Comparison of ENCODE assay signal across 17 cellular contexts in genomic region chr10:34081347-34081743, GRCh38.
A peak's percentile ranks its signal among the peaks of the same experiment; 100 is the strongest.
DNase-seq lines count a peak whose midpoint lies in the region; ATAC-seq and TF ChIP-seq lines count a peak whose summit lies in the region.
"Had no signal": no experiment of that assay in that cellular context is flagged by ENCODE, and none has a peak within 500 bp of the region (broad histone marks: within the 10 kb centered on the region; RNA-seq: fewer than 3 reads in every experiment).

No MANE protein-coding gene starts in this region.

- H3K4me3 ChIP-seq in esophagus muscularis mucosa (no peak overlapping the region), upper lobe of right lung (no peak overlapping the region)
- H3K4me3 ChIP-seq: Peyer's patch had no signal

- H3K9me3 ChIP-seq in esophagus muscularis mucosa, result peaks cover 0 to 10% (median 7%) of the 10 kb centered on the region in 4 donors
- H3K9me3 ChIP-seq in upper lobe of right lung, result no peaks in the 10 kb centered on the region
- H3K9me3 ChIP-seq: Peyer's patch had no signal

- no peak for TF ChIP-seq POLR2A in esophagus muscularis mucosa (IDR thresholded peaks at IDR 0.05; ENCODE audit: low read depth)

- 80% methylated on average over 6 of the region's 6 CpGs for WGBS in esophagus muscularis mucosa

- TF ChIP-seq EP300 in esophagus muscularis mucosa (IDR thresholded peaks at IDR 0.05), result no peak

- intact Hi-C loops in left ventricle myocardium superior (cut with micrococcal nuclease) (no loop called here), cardiac septum (cut with DNase I) (no loop called here), esophagus muscularis mucosa (cut with DNase I) (no loop called here), upper lobe of right lung (cut with DNase I) (no loop called here)

- H3K36me3 ChIP-seq in esophagus muscularis mucosa (no peaks in the 10 kb centered on the region), upper lobe of right lung (no peaks in the 10 kb centered on the region)
- H3K36me3 ChIP-seq: Peyer's patch had no signal

- DNase-seq in left ventricle myocardium superior (peak; percentile 42), cardiac septum (ENCODE audit: low spot score) (no peak), MV-4-11 (lab: John Stamatoyannopoulos, UW) (peak; percentile 89), esophagus muscularis mucosa (ENCODE audit: extremely low spot score) (peak; percentile 81), upper lobe of right lung (no peak), foreskin keratinocyte (no peak)
- no peak for DNase-seq in activated CD4-positive, alpha-beta T cell treated with anti-CD3 and anti-CD28 coated beads, Interleukin-2, amount 50 U/mL, for 4 hours
- DNase-seq: DMS 273 treated with DMSO at 0.1 percent for 48 hours, H9, NCI-H1048, NCI-H1436 treated with DMSO at 0.1 percent for 48 hours, NCI-H2029 treated with DMSO at 0.1 percent for 48 hours, NCI-H510A, NCI-H82, SIG-M5 had no signal

- peak; percentile 6 for ATAC-seq in left ventricle myocardium superior
- ATAC-seq in upper lobe of right lung, result no peak
- ATAC-seq in HG03442 (IDR thresholded peaks at IDR 0.05; ENCODE audit: unreplicated experiment), result no peak
- ATAC-seq in foreskin keratinocyte, result no peak

- no peak for TF ChIP-seq CTCF in esophagus muscularis mucosa (IDR thresholded peaks at IDR 0.05)
- TF ChIP-seq CTCF in upper lobe of right lung (IDR thresholded peaks at IDR 0.05), result no peak
- TF ChIP-seq CTCF in foreskin keratinocyte (conservative IDR thresholded peaks at IDR 0.05), result no peak

- H3K4me1 ChIP-seq in esophagus muscularis mucosa (peaks cover 7 to 25% (median 14%) of the 10 kb centered on the region in 4 donors), upper lobe of right lung (no peaks in the 10 kb centered on the region), foreskin keratinocyte (no peaks in the 10 kb centered on the region)
- H3K4me1 ChIP-seq: Peyer's patch had no signal

- H3K27ac ChIP-seq in esophagus muscularis mucosa (replicated peaks in 1 of 4), result no peak overlapping the region
- H3K27ac ChIP-seq in upper lobe of right lung, result peak overlapping the region; percentile 0
- no peak overlapping the region for H3K27ac ChIP-seq in foreskin keratinocyte

- H3K27me3 ChIP-seq in esophagus muscularis mucosa, result no peaks in the 10 kb centered on the region
- H3K27me3 ChIP-seq in upper lobe of right lung, result no peaks in the 10 kb centered on the region
- no peaks in the 10 kb centered on the region for H3K27me3 ChIP-seq in foreskin keratinocyte
- H3K27me3 ChIP-seq: Peyer's patch had no signal

Comparison
In these comparisons a context has a peak if more than half of its experiments do, and no peak if none do; other contexts are left out.
1. DNase-seq: peak in left ventricle myocardium superior (single experiment), MV-4-11 (single experiment) and esophagus muscularis mucosa (single experiment); none in cardiac septum (single experiment), upper lobe of right lung (single experiment), activated CD4-positive, alpha-beta T cell treated with anti-CD3 and anti-CD28 coated beads, Interleukin-2, amount 50 U/mL, for 4 hours (0 of 2) and foreskin keratinocyte (0 of 2).